In genomic region chr6:38100380-38100779, GRCh38 we compare ENCODE assay signal across 19 cellular contexts.
"Had no signal": no experiment of that assay in that cellular context is flagged by ENCODE, and none has a peak within 500 bp of the region (broad histone marks: within the 10 kb centered on the region; RNA-seq: fewer than 3 reads in every experiment).

No MANE protein-coding gene starts in this region.

- H3K27me3 ChIP-seq: adrenal gland, colonic mucosa, foreskin keratinocyte, neural progenitor cell, ovary, tibial artery, vagina had no signal

- H3K27ac ChIP-seq: adrenal gland, colonic mucosa, foreskin keratinocyte, lower lobe of right lung, neural progenitor cell, ovary, tibial artery, vagina, VCaP had no signal

- H3K9me3 Mint-ChIP-seq: activated CD8-positive, alpha-beta T cell treated with anti-CD3 and anti-CD28 coated beads for 36 hours; activated naive CD4-positive, alpha-beta T cell treated with anti-CD3 and anti-CD28 coated beads for 36 hours; activated T-helper 1 cell treated with anti-CD3 and anti-CD28 coated beads, Interleukin-12 subunit alpha, Interleukin-12 subunit beta, Interleukin-2, Interleukin-4 antibody, amounts not matched to agents 30 ng/mL and 10 ng/mL and 1 ng/mL, durations not matched to agents 14 hours and 24 hours and 36 hours; neural progenitor cell had no signal

- H3K4me1 ChIP-seq: adrenal gland, colonic mucosa, lower lobe of right lung, neural progenitor cell had no signal

- H3K36me3 ChIP-seq: colonic mucosa, neural progenitor cell, ovary, vagina had no signal

- H3K27ac Mint-ChIP-seq: activated CD8-positive, alpha-beta T cell treated with anti-CD3 and anti-CD28 coated beads for 36 hours; activated naive CD4-positive, alpha-beta T cell treated with anti-CD3 and anti-CD28 coated beads for 36 hours; activated T-helper 1 cell treated with anti-CD3 and anti-CD28 coated beads, Interleukin-12 subunit alpha, Interleukin-12 subunit beta, Interleukin-2, Interleukin-4 antibody, amounts not matched to agents 30 ng/mL and 10 ng/mL and 1 ng/mL, durations not matched to agents 14 hours and 24 hours and 36 hours; neural progenitor cell had no signal

- H3K4me3 ChIP-seq: adrenal gland, colonic mucosa, lower lobe of right lung, neural progenitor cell, ovary, tibial artery, vagina had no signal

- H3K9me3 ChIP-seq: adrenal gland, colonic mucosa, lower lobe of right lung, ovary, tibial artery, vagina had no signal

- DNase-seq: activated CD8-positive, alpha-beta memory T cell treated with anti-CD3 and anti-CD28 coated beads, Interleukin-2, amount 50 U/mL, for 4 hours; activated CD8-positive, alpha-beta T cell treated with anti-CD3 and anti-CD28 coated beads for 36 hours; activated naive CD4-positive, alpha-beta T cell treated with anti-CD3 and anti-CD28 coated beads for 36 hours; adrenal gland; caudate nucleus; colonic mucosa; foreskin keratinocyte; head of caudate nucleus; left cardiac atrium; lower lobe of right lung; midbrain; ovary; stimulated activated CD4-positive, alpha-beta T cell treated with anti-CD3 and anti-CD28 coated beads, Interleukin-15, amount 100 ng/mL, for 24 hours; stimulated activated CD4-positive, alpha-beta T cell treated with anti-CD3 and anti-CD28 coated beads, Interleukin-4, amount 100 ng/mL, for 24 hours; tibial artery had no signal

- ATAC-seq: activated CD8-positive, alpha-beta T cell treated with anti-CD3 and anti-CD28 coated beads for 36 hours; foreskin keratinocyte; left cardiac atrium; lower lobe of right lung had no signal
